16 cellular contexts compared by ENCODE assay signal in genomic region chrX:133384454-133384853, GRCh38. TPM values are rescaled to one million over a fixed set of nuclear protein-coding genes. Genes with fewer than 3 reads are reported as not detected.
DNase-seq lines count a peak whose midpoint lies in the region; ATAC-seq, FAIRE-seq and TF ChIP-seq lines count a peak whose summit lies in the region.
"Had no signal": no experiment of that assay in that cellular context is flagged by ENCODE, and none has a peak within 500 bp of the region (broad histone marks: within the 10 kb centered on the region; RNA-seq: fewer than 3 reads in every experiment).

No MANE protein-coding gene starts in this region.

- no peaks in the 10 kb centered on the region for H3K36me3 ChIP-seq in GM12878 (ENCODE audit: control insufficient read depth in 2 of 2, insufficient read depth in 2 of 2, low read length in 1 of 2)
- H3K36me3 ChIP-seq in ovary = no peaks in the 10 kb centered on the region
- H3K36me3 ChIP-seq: BLaER1 treated with 17β-estradiol and CSF1 and Interleukin-3, amounts not matched to agents 10 nM and 100 nM had no signal

- DNase-seq in ELF-1 (ENCODE audit: low read depth, low spot score) = peak; percentile 47
- DNase-seq in GM12878 (ENCODE audit: low read depth, low spot score) = no peak
- no peak for DNase-seq in mesothelial cell of epicardium (ENCODE audit: low spot score in 2 of 2, unreplicated experiment in 2 of 2)
- DNase-seq in NCI-H1105 treated with DMSO at 0.1 percent for 48 hours (lab: John Stamatoyannopoulos, UW) = no peak
- DNase-seq in ovary = no peak
- DNase-seq: ACHN; CD4-positive, CD25-positive, alpha-beta regulatory T cell; KG1 had no signal

- H3K4me1 ChIP-seq in GM12878 (ENCODE audit: control insufficient read depth, insufficient read depth, low read length) (no peaks in the 10 kb centered on the region), ovary (ENCODE audit: insufficient read depth) (no peaks in the 10 kb centered on the region)

- CTCF ChIA-PET in GM12878 (lab: Yijun Ruan, JAX) = no interaction called here

- POLR2A ChIA-PET in GM12878 (lab: Charles Lee) = no interaction called here

- TF ChIP-seq CTCF in GM12878 (IDR thresholded peaks at IDR 0.05 in 2 of 3, conservative IDR thresholded peaks at IDR 0.05 in 1 of 3; ENCODE audit: control insufficient read depth in 2 of 3, extremely low read depth in 1 of 3, insufficient read depth in 1 of 3, low read depth in 3 of 3, low read length in 3 of 3) (no peak), mesothelial cell of epicardium (IDR thresholded peaks at IDR 0.05; ENCODE audit: unreplicated experiment) (no peak), ovary (IDR thresholded peaks at IDR 0.05) (no peak)

- FAIRE-seq in GM12878 (lab: Jason Lieb, UNC) = no peak
- FAIRE-seq: G401.6, GM12892, H54 had no signal

- peak overlapping the region; percentile 76 for H3K27ac Mint-ChIP-seq in mesothelial cell of epicardium
- H3K27ac Mint-ChIP-seq: CD4-positive, CD25-positive, alpha-beta regulatory T cell; IgD-negative memory B cell had no signal

- H3K36me3 Mint-ChIP-seq in mesothelial cell of epicardium = no peaks in the 10 kb centered on the region
- H3K36me3 Mint-ChIP-seq: CD4-positive, CD25-positive, alpha-beta regulatory T cell; IgD-negative memory B cell had no signal

- H4K20me1 ChIP-seq in GM12878 (ENCODE audit: control insufficient read depth, insufficient read depth) = no peaks in the 10 kb centered on the region

- H3K4me3 Mint-ChIP-seq in mesothelial cell of epicardium = no peak overlapping the region
- H3K4me3 Mint-ChIP-seq: CD4-positive, CD25-positive, alpha-beta regulatory T cell had no signal

- TF ChIP-seq POLR2A in GM12878 (IDR thresholded peaks at IDR 0.05; ENCODE audit: low read depth, low read length) = no peak
- TF ChIP-seq POLR2A in ovary (IDR thresholded peaks at IDR 0.05) = no peak

- H3K4me3 ChIP-seq in GM12878 = no peak overlapping the region
- H3K4me3 ChIP-seq in ovary = no peak overlapping the region
- H3K4me3 ChIP-seq: BLaER1 treated with 17β-estradiol and CSF1 and Interleukin-3, amounts not matched to agents 10 nM and 100 nM had no signal

- 9% methylated on average over 6 of the region's 6 CpGs for WGBS in GM12878 (ENCODE audit: insufficient coverage, insufficient replicate concordance, low lambda C conversion rate, missing lambda C conversion rate)
- WGBS in ovary, 3 donors = 73 to 80% (median 79%) methylated on average over 6 of the region's 6 CpGs

- no peak for TF ChIP-seq EP300 in GM12878 (IDR thresholded peaks at IDR 0.05; ENCODE audit: borderline replicate concordance in 1 of 2, control insufficient read depth in 1 of 2, low read depth in 2 of 2, low read length in 2 of 2)
- TF ChIP-seq EP300 in ovary (IDR thresholded peaks at IDR 0.05) = no peak

- H3K27me3 ChIP-seq in GM12878 (replicated peaks in 1 of 2; ENCODE audit: control insufficient read depth in 2 of 2, insufficient read depth in 2 of 2, low read length in 1 of 2) (no peaks in the 10 kb centered on the region), ovary (no peaks in the 10 kb centered on the region)

- intact Hi-C loops in GM12878 (cut with micrococcal nuclease; ENCODE audit: unreplicated experiment) (no loop called here), ovary (cut with DNase I) (no loop called here)

- H3K27me3 Mint-ChIP-seq in mesothelial cell of epicardium (ENCODE audit: low read depth) = peaks cover 12% of the 10 kb centered on the region

- H3K27ac ChIP-seq in GM12878 (ENCODE audit: control insufficient read depth, insufficient read depth) (no peak overlapping the region), ovary (no peak overlapping the region)
- H3K27ac ChIP-seq: BLaER1 treated with 17β-estradiol and CSF1 and Interleukin-3, amounts not matched to agents 10 nM and 100 nM had no signal

- no TSS peak for BruUV-seq in GM12878 (replicated peaks; lab: Mats Ljungman, UMichigan)

- RAD21 ChIA-PET in GM12878 (lab: Charles Lee; ENCODE audit: unreplicated experiment) = interaction anchor here (0.7 to 1.0 kb wide), 3 partner anchors 12 to 32 kb away, joined by 3 read pairs; no protein-coding TSS in a partner anchor

- no peak overlapping the region for H3K9ac ChIP-seq in GM12878 (ENCODE audit: control insufficient read depth, insufficient read depth, low read length)
- H3K9ac ChIP-seq: BLaER1 treated with 17β-estradiol and CSF1 and Interleukin-3, amounts not matched to agents 10 nM and 100 nM had no signal

- SMC1A ChIA-PET in GM12878 (lab: Charles Lee; ENCODE audit: uncharacterized antibody, unreplicated experiment) = interaction anchor here (1.0 to 1.8 kb wide), 3 partner anchors 10 to 27 kb away, joined by 3 to 4 read pairs (median 3); no protein-coding TSS in a partner anchor

- H2AFZ ChIP-seq in GM12878 (ENCODE audit: control insufficient read depth, low read depth, low read length) = no peak overlapping the region

- no peaks in the 10 kb centered on the region for H3K9me3 Mint-ChIP-seq in mesothelial cell of epicardium
- H3K9me3 Mint-ChIP-seq: CD4-positive, CD25-positive, alpha-beta regulatory T cell; IgD-negative memory B cell had no signal

- H3K79me2 ChIP-seq in GM12878 (ENCODE audit: control insufficient read depth, insufficient read depth, low read length) = no peaks in the 10 kb centered on the region

- in situ Hi-C loops in GM12878 (cut with MboI) = no loop called here

- no peak overlapping the region for H3K4me2 ChIP-seq in GM12878 (ENCODE audit: control insufficient read depth, insufficient read depth)
- H3K4me2 ChIP-seq: BLaER1 treated with 17β-estradiol and CSF1 and Interleukin-3, amounts not matched to agents 10 nM and 100 nM had no signal

- H3K9me3 ChIP-seq in GM12878 (replicated peaks; ENCODE audit: control insufficient read depth, insufficient read depth, low read length) = no peaks in the 10 kb centered on the region
- H3K9me3 ChIP-seq in ovary = no peaks in the 10 kb centered on the region
- H3K9me3 ChIP-seq: BLaER1 treated with 17β-estradiol and CSF1 and Interleukin-3, amounts not matched to agents 10 nM and 100 nM had no signal

- peak; percentile 37 for ATAC-seq in GM19324 (IDR thresholded peaks at IDR 0.05; ENCODE audit: low FRiP score, unreplicated experiment)
- no peak; the same call in 1 of the 3 replicates for ATAC-seq in GM12878
- ATAC-seq in HG02588 (IDR thresholded peaks at IDR 0.05; ENCODE audit: unreplicated experiment) = no peak
- no peak for ATAC-seq in GM18867 (IDR thresholded peaks at IDR 0.05; ENCODE audit: unreplicated experiment)

- TF ChIP-seq RAD21 in GM12878 (IDR thresholded peaks at IDR 0.05; ENCODE audit: insufficient read depth, low read depth, low read length) = no peak

- H3K4me1 Mint-ChIP-seq in mesothelial cell of epicardium = peaks cover 58% of the 10 kb centered on the region
- H3K4me1 Mint-ChIP-seq: CD4-positive, CD25-positive, alpha-beta regulatory T cell had no signal

TF ChIP-seq in GM12878, 131 proteins besides CTCF, POLR2A, EP300 and RAD21:
- TF ChIP-seq NFIC (IDR thresholded peaks at IDR 0.05; ENCODE audit: low read depth, low read length) (no peak), BRCA1 (IDR thresholded peaks at IDR 0.05; ENCODE audit: low read depth, low read length) (no peak), MEF2B (IDR thresholded peaks at IDR 0.05; ENCODE audit: partially characterized antibody, poor library complexity, severe bottlenecking) (peak; percentile 90), NR2F1 (conservative IDR thresholded peaks at IDR 0.05) (peak; percentile 63; the same call in 1 of the 2 replicates), GATAD2B (conservative IDR thresholded peaks at IDR 0.05; ENCODE audit: low read depth) (0 out of 2 replicates have a peak, but pooled peaks have one; percentile 36)

RNA-seq across cellular contexts. Expression of gene GPC4, which starts 30.8 kb away (rescaled TPM):
- 0.10 and 0.17 TPM in 2 replicates for total RNA-seq in GM12878 (2013; cell fraction: nucleolus; rRNA removed)
- total RNA-seq in GM12878 (2014; rRNA removed) (0.05 and 0.17 TPM in 2 replicates), GM12878 (2014; rRNA removed; fragmentation: Illumina TruSeq; extraction: Trizol) (0.05 and 0.09 TPM in 2 replicates), GM12878 (2021) (0.31 and 0.32 TPM in 2 replicates), mesothelial cell of epicardium (43.4 to 46.9 TPM (median 44.8 TPM) in 3 replicates), ovary (10 to 100 TPM in 4 of 7 donors, 1 to 10 TPM in 3; 9.0 to 17.2 (median 12.3) TPM)
- 0.28 TPM for polyA plus RNA-seq in GM12878 (2011; ENCODE audit: low read depth)
- polyA plus RNA-seq in GM12878 (2011; rRNA removed) (5.8 and 7.6 TPM in 2 replicates), GM12878 (2014; fragmentation: Illumina TruSeq; extraction: Trizol) (0.10 and 0.21 TPM in 2 replicates), GM12878 (2014; fragmentation: Nextera tagmentation; extraction: Ambion mirVana) (under 1 TPM; 0.04 to 0.08 TPM), GM12878 (2014; rRNA removed) (0.13 and 0.17 TPM in 2 replicates), GM12878 (2016; fragmentation: Nextera tagmentation; extraction: Ambion mirVana) (under 1 TPM; 0.06 to 0.09 TPM), ovary (10 to 100 TPM; 10.7 to 21.7 TPM)
- polyA plus RNA-seq in GM12878 (2011; cell fraction: cytosol; rRNA removed) = 4.7 and 7.9 TPM in 2 replicates
- 4.8 and 5.3 TPM in 2 replicates for polyA plus RNA-seq in GM12878 (2011; cell fraction: nucleus; rRNA removed)
- polyA plus RNA-seq in GM12878 (2012) = 0.45 TPM in 2 replicates
- polyA minus RNA-seq in GM12878 (2011; rRNA and poly(A)+ RNA removed) = 9.5 and 10.7 TPM in 2 replicates
- polyA minus RNA-seq in GM12878 (2011; cell fraction: cytosol; rRNA and poly(A)+ RNA removed) = 5.3 and 6.7 TPM in 2 replicates
- 2.8 and 5.5 TPM in 2 replicates for polyA minus RNA-seq in GM12878 (2011; cell fraction: nucleus; rRNA and poly(A)+ RNA removed)
- total RNA-seq: CD4-positive, CD25-positive, alpha-beta regulatory T cell had no signal
- polyA plus RNA-seq: CD4-positive, CD25-positive, alpha-beta regulatory T cell; IgD-negative memory B cell had no signal

Comparison
In these comparisons a context has a peak if more than half of its experiments do, and no peak if none do; other contexts are left out.
1. RNA of gene GPC4, which starts 30.8 kb away (total RNA-seq): 43.4 to 46.9 TPM in mesothelial cell of epicardium and 9.0 to 17.2 TPM in ovary; 0.05 to 0.32 TPM in GM12878; every median in the first group is over 4 times any median in the second.